Comparison of ENCODE assay signal across 8 cellular contexts in genomic region chr13:30551194-30551593, GRCh38.
DNase-seq lines count a peak whose midpoint lies in the region; ATAC-seq and TF ChIP-seq lines count a peak whose summit lies in the region.

No MANE protein-coding gene starts in this region.

- H3K9me3 Mint-ChIP-seq in activated CD4-positive, alpha-beta T cell treated with anti-CD3 and anti-CD28 coated beads, Interleukin-2, amount 10 ng/mL, durations not matched to agents 24 days and 14 days, result no peaks in the 10 kb centered on the region

- H3K36me3 Mint-ChIP-seq in activated CD4-positive, alpha-beta T cell treated with anti-CD3 and anti-CD28 coated beads, Interleukin-2, amount 10 ng/mL, durations not matched to agents 24 days and 14 days (ENCODE audit: low read depth), result no peaks in the 10 kb centered on the region

- DNase-seq in activated CD4-positive, alpha-beta T cell treated with anti-CD3 and anti-CD28 coated beads, Interleukin-2, amount 10 ng/mL, durations not matched to agents 24 days and 14 days, result peak; percentile 72
- no peak for DNase-seq in activated CD4-positive, alpha-beta T cell treated with anti-CD3 and anti-CD28 coated beads for 48 hours
- DNase-seq in globus pallidus (ENCODE audit: low spot score), result peak; percentile 29
- no peak for DNase-seq in NK-92 treated with Interleukin-12 subunit alpha and Interleukin-12 subunit beta, amount 100 ng/mL, for 24 hours (lab: John Stamatoyannopoulos, UW)

- intact Hi-C loops in activated CD4-positive, alpha-beta T cell treated with anti-CD3 and anti-CD28 coated beads, Interleukin-2, amount 10 ng/mL, durations not matched to agents 24 days and 14 days (cut with micrococcal nuclease), result loop anchor here (5.0 kb wide), 2 partner anchors 84 to 419 kb away; partner anchors contain the start of gene HMGB1

- peaks cover 2% of the 10 kb centered on the region for H3K4me1 Mint-ChIP-seq in activated CD4-positive, alpha-beta T cell treated with anti-CD3 and anti-CD28 coated beads, Interleukin-2, amount 10 ng/mL, durations not matched to agents 24 days and 14 days

- ATAC-seq in HG02885 (IDR thresholded peaks at IDR 0.05; ENCODE audit: poor library complexity, unreplicated experiment) (peak; percentile 50), SK-N-SH treated with all-trans-retinoic acid at 6 μM for 48 hours (peak; percentile 95), GM21381 (IDR thresholded peaks at IDR 0.05; ENCODE audit: unreplicated experiment) (no peak), HG03439 (IDR thresholded peaks at IDR 0.05; ENCODE audit: unreplicated experiment) (no peak)

- H3K4me3 Mint-ChIP-seq in activated CD4-positive, alpha-beta T cell treated with anti-CD3 and anti-CD28 coated beads, Interleukin-2, amount 10 ng/mL, durations not matched to agents 24 days and 14 days, result no peak overlapping the region

- H3K27ac Mint-ChIP-seq in activated CD4-positive, alpha-beta T cell treated with anti-CD3 and anti-CD28 coated beads, Interleukin-2, amount 10 ng/mL, durations not matched to agents 24 days and 14 days, result no peak overlapping the region

- H3K27me3 Mint-ChIP-seq in activated CD4-positive, alpha-beta T cell treated with anti-CD3 and anti-CD28 coated beads, Interleukin-2, amount 10 ng/mL, durations not matched to agents 24 days and 14 days, result peaks cover 2% of the 10 kb centered on the region

TF ChIP-seq in SK-N-SH treated with all-trans-retinoic acid at 6 μM for 48 hours, 23 proteins besides CTCF, POLR2A, EP300 and RAD21:
- TF ChIP-seq ZC3H10 (CRISPR knock-in tag; IDR thresholded peaks at IDR 0.05) (no peak), TCF4 (CRISPR knock-in tag; IDR thresholded peaks at IDR 0.05; ENCODE audit: borderline replicate concordance) (no peak), CSDC2 (CRISPR knock-in tag; IDR thresholded peaks at IDR 0.05) (no peak), BACH2 (CRISPR knock-in tag; IDR thresholded peaks at IDR 0.05; ENCODE audit: borderline replicate concordance) (no peak), CSRNP3 (CRISPR knock-in tag; IDR thresholded peaks at IDR 0.05) (no peak), ARNTL (CRISPR knock-in tag; IDR thresholded peaks at IDR 0.05; ENCODE audit: borderline replicate concordance, low read depth) (no peak), TOX (CRISPR knock-in tag; IDR thresholded peaks at IDR 0.05; ENCODE audit: borderline replicate concordance) (no peak)

Comparison
In these comparisons a context has a peak if more than half of its experiments do, and no peak if none do; other contexts are left out.
1. DNase-seq: peak in activated CD4-positive, alpha-beta T cell treated with anti-CD3 and anti-CD28 coated beads, Interleukin-2, amount 10 ng/mL, durations not matched to agents 24 days and 14 days (single experiment) and globus pallidus (single experiment); none in activated CD4-positive, alpha-beta T cell treated with anti-CD3 and anti-CD28 coated beads for 48 hours (single experiment) and NK-92 treated with Interleukin-12 subunit alpha and Interleukin-12 subunit beta, amount 100 ng/mL, for 24 hours (single experiment).
2. ATAC-seq: peak in HG02885 (single experiment) and SK-N-SH treated with all-trans-retinoic acid at 6 μM for 48 hours (single experiment); none in GM21381 (single experiment) and HG03439 (single experiment).